Comparison of ENCODE assay signal across 2 cellular contexts in the genomic region with DNA sequence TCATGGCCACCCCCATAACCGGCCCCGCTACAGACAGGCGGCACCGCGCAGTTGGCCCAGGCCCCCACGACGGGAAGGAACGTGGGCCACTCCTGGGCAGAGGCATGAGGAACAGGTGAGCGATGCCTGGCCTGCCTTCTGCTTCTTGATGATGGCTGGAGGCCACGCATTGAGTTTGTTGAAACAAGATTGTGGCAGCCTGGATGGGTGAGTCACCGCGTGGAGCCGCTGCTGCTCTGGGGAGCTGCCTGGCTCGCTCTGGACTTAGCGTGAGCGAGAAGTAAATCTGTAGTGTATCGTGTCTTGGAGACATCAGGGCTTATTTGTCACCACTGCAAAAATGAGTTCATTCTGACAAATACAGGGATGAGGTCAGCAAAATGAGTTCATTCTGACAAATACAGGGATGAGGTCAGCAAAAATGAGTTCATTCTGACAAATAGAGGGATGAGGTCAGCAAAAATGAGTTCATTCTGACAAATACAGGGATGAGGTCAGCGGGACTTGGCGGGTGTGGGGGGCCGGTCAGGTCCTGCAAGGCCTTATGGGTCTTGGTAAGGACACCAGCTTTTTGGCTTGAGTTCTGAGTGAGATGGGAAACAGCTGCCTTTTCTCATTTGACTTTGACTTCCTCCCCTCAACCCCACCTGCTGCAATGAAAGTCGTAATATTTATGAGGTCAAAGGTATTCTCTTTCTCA.
A peak's percentile ranks its signal among the peaks of the same experiment; 100 is the strongest.
TF ChIP-seq lines count a peak whose summit lies in the region.

No MANE protein-coding gene starts in this region.

TF ChIP-seq in HEK293, 187 proteins besides CTCF, POLR2A, EP300 and RAD21 (continued from another document and continues in another):
- no peak for TF ChIP-seq ZNF10 (tag by site-specific recombination; IDR thresholded peaks at IDR 0.05)
- TF ChIP-seq, protein P1, sequence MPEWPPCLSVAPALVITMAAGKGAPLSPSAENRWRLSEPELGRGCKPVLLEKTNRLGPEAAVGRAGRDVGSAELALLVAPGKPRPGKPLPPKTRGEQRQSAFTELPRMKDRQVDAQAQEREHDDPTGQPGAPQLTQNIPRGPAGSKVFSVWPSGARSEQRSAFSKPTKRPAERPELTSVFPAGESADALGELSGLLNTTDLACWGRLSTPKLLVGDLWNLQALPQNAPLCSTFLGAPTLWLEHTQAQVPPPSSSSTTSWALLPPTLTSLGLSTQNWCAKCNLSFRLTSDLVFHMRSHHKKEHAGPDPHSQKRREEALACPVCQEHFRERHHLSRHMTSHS (tag by site-specific recombination; IDR thresholded peaks at IDR 0.05), result no peak
- peak; percentile 83 for TF ChIP-seq YY2 (tag by site-specific recombination; IDR thresholded peaks at IDR 0.05)
- TF ChIP-seq, protein P2, sequence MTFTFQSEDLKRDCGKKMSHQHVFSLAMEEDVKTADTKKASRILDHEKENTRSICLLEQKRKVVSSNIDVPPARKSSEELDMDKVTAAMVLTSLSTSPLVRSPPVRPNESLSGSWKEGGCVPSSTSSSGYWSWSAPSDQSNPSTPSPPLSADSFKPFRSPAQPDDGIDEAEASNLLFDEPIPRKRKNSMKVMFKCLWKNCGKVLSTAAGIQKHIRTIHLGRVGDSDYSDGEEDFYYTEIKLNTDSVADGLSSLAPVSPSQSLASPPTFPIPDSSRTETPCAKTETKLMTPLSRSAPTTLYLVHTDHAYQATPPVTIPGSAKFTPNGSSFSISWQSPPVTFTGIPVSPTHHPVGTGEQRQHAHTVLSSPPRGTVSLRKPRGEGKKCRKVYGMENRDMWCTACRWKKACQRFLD (tag by site-specific recombination; IDR thresholded peaks at IDR 0.05), result no peak
- peak; percentile 81; the same call in 1 of the 2 replicates for TF ChIP-seq ZNF76 (tag by site-specific recombination; IDR thresholded peaks at IDR 0.05; ENCODE audit: borderline replicate concordance, low read depth)
- no peak for TF ChIP-seq ZNF677 (tag by site-specific recombination; IDR thresholded peaks at IDR 0.05)
- TF ChIP-seq YY1 (tag by site-specific recombination; IDR thresholded peaks at IDR 0.05), result no peak
- TF ChIP-seq MYNN (tag by site-specific recombination; IDR thresholded peaks at IDR 0.05; ENCODE audit: borderline replicate concordance), result peak; percentile 70; the same call in 1 of the 2 replicates
- TF ChIP-seq WT1 (tag by site-specific recombination; IDR thresholded peaks at IDR 0.05), result no peak
- TF ChIP-seq ZNF211 (tag by site-specific recombination; IDR thresholded peaks at IDR 0.05; ENCODE audit: low read depth), result peak; percentile 58; the same call in 1 of the 2 replicates
- TF ChIP-seq ZEB2 (tag by site-specific recombination; IDR thresholded peaks at IDR 0.05), result peak; percentile 96
- TF ChIP-seq, protein P3, sequence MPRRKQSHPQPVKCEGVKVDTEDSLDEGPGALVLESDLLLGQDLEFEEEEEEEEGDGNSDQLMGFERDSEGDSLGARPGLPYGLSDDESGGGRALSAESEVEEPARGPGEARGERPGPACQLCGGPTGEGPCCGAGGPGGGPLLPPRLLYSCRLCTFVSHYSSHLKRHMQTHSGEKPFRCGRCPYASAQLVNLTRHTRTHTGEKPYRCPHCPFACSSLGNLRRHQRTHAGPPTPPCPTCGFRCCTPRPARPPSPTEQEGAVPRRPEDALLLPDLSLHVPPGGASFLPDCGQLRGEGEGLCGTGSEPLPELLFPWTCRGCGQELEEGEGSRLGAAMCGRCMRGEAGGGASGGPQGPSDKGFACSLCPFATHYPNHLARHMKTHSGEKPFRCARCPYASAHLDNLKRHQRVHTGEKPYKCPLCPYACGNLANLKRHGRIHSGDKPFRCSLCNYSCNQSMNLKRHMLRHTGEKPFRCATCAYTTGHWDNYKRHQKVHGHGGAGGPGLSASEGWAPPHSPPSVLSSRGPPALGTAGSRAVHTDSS (tag by site-specific recombination; IDR thresholded peaks at IDR 0.05), result no peak
- TF ChIP-seq ZNF169 (tag by site-specific recombination; IDR thresholded peaks at IDR 0.05), result peak; percentile 88
- TF ChIP-seq ZBTB17 (tag by site-specific recombination; IDR thresholded peaks at IDR 0.05), result peak; percentile 86
- TF ChIP-seq, protein P4, sequence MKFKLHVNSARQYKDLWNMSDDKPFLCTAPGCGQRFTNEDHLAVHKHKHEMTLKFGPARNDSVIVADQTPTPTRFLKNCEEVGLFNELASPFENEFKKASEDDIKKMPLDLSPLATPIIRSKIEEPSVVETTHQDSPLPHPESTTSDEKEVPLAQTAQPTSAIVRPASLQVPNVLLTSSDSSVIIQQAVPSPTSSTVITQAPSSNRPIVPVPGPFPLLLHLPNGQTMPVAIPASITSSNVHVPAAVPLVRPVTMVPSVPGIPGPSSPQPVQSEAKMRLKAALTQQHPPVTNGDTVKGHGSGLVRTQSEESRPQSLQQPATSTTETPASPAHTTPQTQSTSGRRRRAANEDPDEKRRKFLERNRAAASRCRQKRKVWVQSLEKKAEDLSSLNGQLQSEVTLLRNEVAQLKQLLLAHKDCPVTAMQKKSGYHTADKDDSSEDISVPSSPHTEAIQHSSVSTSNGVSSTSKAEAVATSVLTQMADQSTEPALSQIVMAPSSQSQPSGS (tag by site-specific recombination; IDR thresholded peaks at IDR 0.05; ENCODE audit: low read depth), result peak; percentile 99
- TF ChIP-seq ZNF274 (IDR thresholded peaks at IDR 0.05; ENCODE audit: low read length), result no peak
- no peak for TF ChIP-seq ZNF274 (tag by site-specific recombination; IDR thresholded peaks at IDR 0.05; ENCODE audit: borderline replicate concordance)
- TF ChIP-seq GLI2 (tag by site-specific recombination; IDR thresholded peaks at IDR 0.05; ENCODE audit: borderline replicate concordance, low read depth), result no peak
- TF ChIP-seq, protein P5, sequence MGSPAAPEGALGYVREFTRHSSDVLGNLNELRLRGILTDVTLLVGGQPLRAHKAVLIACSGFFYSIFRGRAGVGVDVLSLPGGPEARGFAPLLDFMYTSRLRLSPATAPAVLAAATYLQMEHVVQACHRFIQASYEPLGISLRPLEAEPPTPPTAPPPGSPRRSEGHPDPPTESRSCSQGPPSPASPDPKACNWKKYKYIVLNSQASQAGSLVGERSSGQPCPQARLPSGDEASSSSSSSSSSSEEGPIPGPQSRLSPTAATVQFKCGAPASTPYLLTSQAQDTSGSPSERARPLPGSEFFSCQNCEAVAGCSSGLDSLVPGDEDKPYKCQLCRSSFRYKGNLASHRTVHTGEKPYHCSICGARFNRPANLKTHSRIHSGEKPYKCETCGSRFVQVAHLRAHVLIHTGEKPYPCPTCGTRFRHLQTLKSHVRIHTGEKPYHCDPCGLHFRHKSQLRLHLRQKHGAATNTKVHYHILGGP (tag by site-specific recombination; IDR thresholded peaks at IDR 0.05), result 0 out of 2 replicates have a peak, but pooled peaks have one; percentile 38
- peak; percentile 30 for TF ChIP-seq ZNF654 (tag by site-specific recombination; IDR thresholded peaks at IDR 0.05; ENCODE audit: low read depth)
- TF ChIP-seq TRIM28 (IDR thresholded peaks at IDR 0.05; ENCODE audit: borderline replicate concordance, low read length), result peak; percentile 98
- no peak for TF ChIP-seq MEIS1 (CRISPR knock-in tag; IDR thresholded peaks at IDR 0.05; ENCODE audit: borderline replicate concordance)
- peak; percentile 55 for TF ChIP-seq ZNF664 (tag by site-specific recombination; IDR thresholded peaks at IDR 0.05)
- TF ChIP-seq ZNF529 (tag by site-specific recombination; IDR thresholded peaks at IDR 0.05; ENCODE audit: insufficient replicate concordance), result no peak
- TF ChIP-seq EGR2 (tag by site-specific recombination; IDR thresholded peaks at IDR 0.05; ENCODE audit: low read depth), result no peak

TF ChIP-seq in HepG2, 621 proteins besides CTCF, POLR2A, EP300 and RAD21 (continued from another document and continues in another):
- TF ChIP-seq, protein P6, sequence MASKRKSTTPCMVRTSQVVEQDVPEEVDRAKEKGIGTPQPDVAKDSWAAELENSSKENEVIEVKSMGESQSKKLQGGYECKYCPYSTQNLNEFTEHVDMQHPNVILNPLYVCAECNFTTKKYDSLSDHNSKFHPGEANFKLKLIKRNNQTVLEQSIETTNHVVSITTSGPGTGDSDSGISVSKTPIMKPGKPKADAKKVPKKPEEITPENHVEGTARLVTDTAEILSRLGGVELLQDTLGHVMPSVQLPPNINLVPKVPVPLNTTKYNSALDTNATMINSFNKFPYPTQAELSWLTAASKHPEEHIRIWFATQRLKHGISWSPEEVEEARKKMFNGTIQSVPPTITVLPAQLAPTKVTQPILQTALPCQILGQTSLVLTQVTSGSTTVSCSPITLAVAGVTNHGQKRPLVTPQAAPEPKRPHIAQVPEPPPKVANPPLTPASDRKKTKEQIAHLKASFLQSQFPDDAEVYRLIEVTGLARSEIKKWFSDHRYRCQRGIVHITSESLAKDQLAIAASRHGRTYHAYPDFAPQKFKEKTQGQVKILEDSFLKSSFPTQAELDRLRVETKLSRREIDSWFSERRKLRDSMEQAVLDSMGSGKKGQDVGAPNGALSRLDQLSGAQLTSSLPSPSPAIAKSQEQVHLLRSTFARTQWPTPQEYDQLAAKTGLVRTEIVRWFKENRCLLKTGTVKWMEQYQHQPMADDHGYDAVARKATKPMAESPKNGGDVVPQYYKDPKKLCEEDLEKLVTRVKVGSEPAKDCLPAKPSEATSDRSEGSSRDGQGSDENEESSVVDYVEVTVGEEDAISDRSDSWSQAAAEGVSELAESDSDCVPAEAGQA (IDR thresholded peaks at IDR 0.05; ENCODE audit: low read depth), result no peak
- TF ChIP-seq, protein P6 (CRISPR knock-in tag; IDR thresholded peaks at IDR 0.05; ENCODE audit: borderline replicate concordance), result no peak
- TF ChIP-seq ZNF577 (CRISPR knock-in tag; IDR thresholded peaks at IDR 0.05; ENCODE audit: borderline replicate concordance, low read depth) (no peak), HDAC6 (IDR thresholded peaks at IDR 0.05; ENCODE audit: low read depth, low read length) (no peak), ZNF382 (CRISPR knock-in tag; IDR thresholded peaks at IDR 0.05; ENCODE audit: borderline replicate concordance) (no peak), FOXP1 (IDR thresholded peaks at IDR 0.05) (no peak), FOXP1 (CRISPR knock-in tag; IDR thresholded peaks at IDR 0.05) (no peak), TARDBP (CRISPR knock-in tag; IDR thresholded peaks at IDR 0.05) (no peak), GATA4 (IDR thresholded peaks at IDR 0.05; ENCODE audit: borderline replicate concordance, low read depth) (no peak), KLF12 (CRISPR knock-in tag; IDR thresholded peaks at IDR 0.05; ENCODE audit: borderline replicate concordance) (no peak), FOXM1 (CRISPR knock-in tag; IDR thresholded peaks at IDR 0.05) (no peak), MEIS1 (CRISPR knock-in tag; IDR thresholded peaks at IDR 0.05; ENCODE audit: borderline replicate concordance) (no peak), FOSL2 (CRISPR knock-in tag; IDR thresholded peaks at IDR 0.05) (peak; percentile 88), SP1 (IDR thresholded peaks at IDR 0.05) (no peak), SP1 (CRISPR knock-in tag; IDR thresholded peaks at IDR 0.05) (no peak), HHEX (CRISPR knock-in tag; IDR thresholded peaks at IDR 0.05) (no peak)
- TF ChIP-seq, protein P7, sequence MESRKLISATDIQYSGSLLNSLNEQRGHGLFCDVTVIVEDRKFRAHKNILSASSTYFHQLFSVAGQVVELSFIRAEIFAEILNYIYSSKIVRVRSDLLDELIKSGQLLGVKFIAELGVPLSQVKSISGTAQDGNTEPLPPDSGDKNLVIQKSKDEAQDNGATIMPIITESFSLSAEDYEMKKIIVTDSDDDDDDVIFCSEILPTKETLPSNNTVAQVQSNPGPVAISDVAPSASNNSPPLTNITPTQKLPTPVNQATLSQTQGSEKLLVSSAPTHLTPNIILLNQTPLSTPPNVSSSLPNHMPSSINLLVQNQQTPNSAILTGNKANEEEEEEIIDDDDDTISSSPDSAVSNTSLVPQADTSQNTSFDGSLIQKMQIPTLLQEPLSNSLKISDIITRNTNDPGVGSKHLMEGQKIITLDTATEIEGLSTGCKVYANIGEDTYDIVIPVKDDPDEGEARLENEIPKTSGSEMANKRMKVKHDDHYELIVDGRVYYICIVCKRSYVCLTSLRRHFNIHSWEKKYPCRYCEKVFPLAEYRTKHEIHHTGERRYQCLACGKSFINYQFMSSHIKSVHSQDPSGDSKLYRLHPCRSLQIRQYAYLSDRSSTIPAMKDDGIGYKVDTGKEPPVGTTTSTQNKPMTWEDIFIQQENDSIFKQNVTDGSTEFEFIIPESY (CRISPR knock-in tag; IDR thresholded peaks at IDR 0.05), result peak; percentile 97
- TF ChIP-seq, protein P4 (CRISPR knock-in tag; IDR thresholded peaks at IDR 0.05), result peak; percentile 64; the same call in 1 of the 2 replicates
- TF ChIP-seq, protein P8, sequence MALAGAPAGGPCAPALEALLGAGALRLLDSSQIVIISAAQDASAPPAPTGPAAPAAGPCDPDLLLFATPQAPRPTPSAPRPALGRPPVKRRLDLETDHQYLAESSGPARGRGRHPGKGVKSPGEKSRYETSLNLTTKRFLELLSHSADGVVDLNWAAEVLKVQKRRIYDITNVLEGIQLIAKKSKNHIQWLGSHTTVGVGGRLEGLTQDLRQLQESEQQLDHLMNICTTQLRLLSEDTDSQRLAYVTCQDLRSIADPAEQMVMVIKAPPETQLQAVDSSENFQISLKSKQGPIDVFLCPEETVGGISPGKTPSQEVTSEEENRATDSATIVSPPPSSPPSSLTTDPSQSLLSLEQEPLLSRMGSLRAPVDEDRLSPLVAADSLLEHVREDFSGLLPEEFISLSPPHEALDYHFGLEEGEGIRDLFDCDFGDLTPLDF (CRISPR knock-in tag; IDR thresholded peaks at IDR 0.05), result no peak
